ENCODE assay signal across 34 cellular contexts in genomic region chr22:24518228-24518627, GRCh38. TPM values are rescaled to one million over a fixed set of nuclear protein-coding genes. Genes with fewer than 3 reads are reported as not detected.
"Had no signal": no experiment of that assay in that cellular context is flagged by ENCODE, and none has a peak within 500 bp of the region (broad histone marks: within the 10 kb centered on the region; RNA-seq: fewer than 3 reads in every experiment).

No MANE protein-coding gene starts in this region.

- FAIRE-seq: astrocyte, TTC549 had no signal

- ATAC-seq: activated CD8-positive, alpha-beta T cell treated with anti-CD3 and anti-CD28 coated beads for 36 hours; activated naive CD4-positive, alpha-beta T cell treated with anti-CD3 and anti-CD28 coated beads, Interleukin-2, amount 50 U/mL, for 72 hours; activated T-cell treated with anti-CD3 and anti-CD28 coated beads, Interleukin-2, amount 50 U/mL, for 4 hours; activated T-cell treated with anti-CD3 and anti-CD28 coated beads, Interleukin-2, amount 50 U/mL, for 72 hours; activated T-helper 17 cell treated with anti-CD3 and anti-CD28 coated beads, Interleukin-2, amount 50 U/mL, for 72 hours; body of pancreas had no signal

- H3K4me3 ChIP-seq: adrenal gland, body of pancreas, breast epithelium had no signal

- H3K36me3 ChIP-seq: adrenal gland, brain microvascular endothelial cell, breast epithelium had no signal

- H3K4me1 ChIP-seq: adrenal gland, breast epithelium had no signal

- DNase-seq: activated B cell treated with CpG ODN at 0.5 μM for 24 hours; activated CD4-positive, alpha-beta memory T cell treated with anti-CD3 and anti-CD28 coated beads for 36 hours; activated CD4-positive, alpha-beta T cell treated with anti-CD3 and anti-CD28 coated beads for 4 hours; activated CD4-positive, alpha-beta T cell treated with anti-CD3 and anti-CD28 coated beads, Interleukin-2, amount 10 ng/mL, durations not matched to agents 24 days and 14 days; activated CD4-positive, alpha-beta T cell treated with anti-CD3 and anti-CD28 coated beads, Interleukin-2, amount 50 U/mL, for 1 hour; activated CD4-positive, alpha-beta T cell treated with anti-CD3 and anti-CD28 coated beads, Interleukin-2, amount 50 U/mL, for 4 hours; activated CD4-positive, CD25-positive, alpha-beta regulatory T cell treated with anti-CD3 and anti-CD28 coated beads, Interleukin-2, amount 50 U/mL, for 72 hours; activated CD8-positive, alpha-beta memory T cell treated with anti-CD3 and anti-CD28 coated beads, Interleukin-2, amount 50 U/mL, for 4 hours; activated CD8-positive, alpha-beta T cell treated with anti-CD3 and anti-CD28 coated beads for 36 hours; activated effector memory CD4-positive, alpha-beta T cell treated with anti-CD3 and anti-CD28 coated beads, Interleukin-2, amount 50 U/mL, for 16 hours; activated gamma-delta T cell treated with Interleukin-2 at 50 U/mL for 16 hours; activated naive CD4-positive, alpha-beta T cell; activated naive CD4-positive, alpha-beta T cell treated with anti-CD3 and anti-CD28 coated beads for 36 hours; activated naive CD4-positive, alpha-beta T cell treated with anti-CD3 and anti-CD28 coated beads, Interleukin-2, amount 50 U/mL, for 16 hours; activated naive CD8-positive, alpha-beta T cell treated with anti-CD3 and anti-CD28 coated beads for 36 hours; activated T-cell treated with anti-CD3 and anti-CD28 coated beads for 4 hours; activated T-cell treated with anti-CD3 and anti-CD28 coated beads, Interleukin-2, amount 50 U/mL, for 1 hour; activated T-cell treated with anti-CD3 and anti-CD28 coated beads, Interleukin-2, amount 50 U/mL, for 4 hours; activated T-cell treated with anti-CD3 and anti-CD28 coated beads, Interleukin-2, amount 50 U/mL, for 72 hours; adrenal gland; amniotic stem cell; aorta; body of pancreas; brain microvascular endothelial cell; cerebellar nuclear complex; T-helper 2 cell; T-helper 9 cell had no signal

- H3K27ac ChIP-seq: adrenal gland, body of pancreas, brain microvascular endothelial cell, breast epithelium, VCaP had no signal

- H3K9me3 ChIP-seq: adrenal gland, body of pancreas, breast epithelium had no signal

- H3K27me3 ChIP-seq: adrenal gland, body of pancreas, brain microvascular endothelial cell, breast epithelium had no signal

RNA-seq across cellular contexts. Expression of gene UPB1, which starts 23.1 kb away (rescaled TPM):
- total RNA-seq: activated CD8-positive, alpha-beta memory T cell treated with anti-CD3 and anti-CD28 coated beads for 36 hours had no signal
